2 cellular contexts compared by ENCODE assay signal in genomic region chr1:41681331-41682136, GRCh38.
TF ChIP-seq lines count a peak whose summit lies in the region.

No MANE protein-coding gene starts in this region.

TF ChIP-seq in GM23338, 12 proteins besides CTCF, POLR2A, EP300 and RAD21 (continued from another document):
- TF ChIP-seq REST (IDR thresholded peaks at IDR 0.05; ENCODE audit: unreplicated experiment) = no peak

TF ChIP-seq in HepG2, 621 proteins besides CTCF, POLR2A, EP300 and RAD21 (continued from another document):
- TF ChIP-seq ZBTB40 (IDR thresholded peaks at IDR 0.05) (no peak), ZBTB40 (CRISPR knock-in tag; IDR thresholded peaks at IDR 0.05) (no peak), ZNF672 (CRISPR knock-in tag; IDR thresholded peaks at IDR 0.05) (no peak), BATF2 (CRISPR knock-in tag; IDR thresholded peaks at IDR 0.05) (no peak), MAX (IDR thresholded peaks at IDR 0.05) (no peak), KDM2A (CRISPR knock-in tag; IDR thresholded peaks at IDR 0.05; ENCODE audit: borderline replicate concordance, low read depth) (no peak), ZNF816 (CRISPR knock-in tag; IDR thresholded peaks at IDR 0.05; ENCODE audit: borderline replicate concordance) (no peak), ZNF703 (CRISPR knock-in tag; IDR thresholded peaks at IDR 0.05; ENCODE audit: borderline replicate concordance) (no peak), ZNF337 (CRISPR knock-in tag; IDR thresholded peaks at IDR 0.05; ENCODE audit: borderline replicate concordance, low read depth) (no peak), MEF2D (CRISPR knock-in tag; IDR thresholded peaks at IDR 0.05) (no peak), PITX1 (CRISPR knock-in tag; IDR thresholded peaks at IDR 0.05) (no peak)
TF ChIP-seq in HepG2: peak in this region for 0.
